Comparison of ENCODE assay signal across 1 cellular context in the genomic region with DNA sequence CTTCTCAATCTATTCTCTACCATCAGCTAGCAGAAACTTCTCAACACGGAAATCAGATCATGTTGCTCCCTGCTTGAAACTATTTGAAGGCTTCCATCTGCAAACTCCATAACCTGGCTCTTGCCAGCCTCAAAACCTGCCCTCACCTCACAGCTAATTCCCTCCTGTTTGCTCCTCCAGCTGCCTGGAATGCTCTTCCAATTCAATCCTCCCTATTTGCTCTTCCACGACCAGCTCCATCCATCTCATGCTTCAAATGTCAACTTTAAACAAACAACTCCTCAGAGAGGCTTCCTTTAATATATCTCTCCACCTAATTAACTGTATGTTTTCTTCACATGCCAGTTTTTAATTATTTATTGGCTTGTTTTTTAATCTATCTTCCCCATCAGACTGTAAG.
TF ChIP-seq lines count a peak whose summit lies in the region.

No MANE protein-coding gene starts in this region.

TF ChIP-seq in K562, 482 proteins besides CTCF, POLR2A, EP300 and RAD21:
- TF ChIP-seq TBP (optimal IDR thresholded peaks at IDR 0.05; ENCODE audit: low read depth, low read length), result no peak
- no peak for TF ChIP-seq DMBX1 (CRISPR knock-in tag; IDR thresholded peaks at IDR 0.05; ENCODE audit: borderline replicate concordance)
- TF ChIP-seq ETV5 (CRISPR knock-in tag; IDR thresholded peaks at IDR 0.05; ENCODE audit: low read depth), result no peak
